ENCODE assay signal across 17 cellular contexts in the genomic region with DNA sequence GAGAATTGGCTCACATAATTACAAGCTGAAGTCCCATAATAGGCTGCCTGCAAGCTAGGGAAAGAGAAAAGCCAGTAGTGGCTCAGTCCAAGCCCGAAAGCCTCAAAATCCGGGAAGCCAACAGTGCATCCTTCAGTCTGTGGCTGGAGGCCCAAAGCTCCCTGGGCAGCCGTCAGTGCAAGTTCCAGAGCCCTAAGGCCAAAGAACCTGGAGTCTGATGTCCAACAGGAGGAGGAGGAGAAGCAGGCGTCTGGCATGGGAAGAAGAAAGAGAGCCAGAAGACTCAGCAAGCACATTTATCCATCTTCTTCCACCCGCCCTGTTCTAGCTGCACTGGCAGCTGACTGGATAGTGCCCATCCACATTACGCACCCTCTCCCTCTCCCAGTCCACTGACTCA.
DNase-seq lines count a peak whose midpoint lies in the region; ATAC-seq and TF ChIP-seq lines count a peak whose summit lies in the region.
"Had no signal": no experiment of that assay in that cellular context is flagged by ENCODE, and none has a peak within 500 bp of the region (broad histone marks: within the 10 kb centered on the region; RNA-seq: fewer than 3 reads in every experiment).

No MANE protein-coding gene starts in this region.

- TF ChIP-seq CTCF in sigmoid colon (IDR thresholded peaks at IDR 0.05) (no peak), thyroid gland (IDR thresholded peaks at IDR 0.05) (no peak)

- no peak for TF ChIP-seq EP300 in sigmoid colon (IDR thresholded peaks at IDR 0.05)

- ATAC-seq in Right ventricle myocardium inferior: peak; percentile 45

- WGBS in sigmoid colon, 2 donors: 73 to 78% methylated on average over 6 of the region's 6 CpGs
- WGBS in thyroid gland, 2 donors: 70 to 84% methylated on average over 6 of the region's 6 CpGs

- no peak overlapping the region for H3K4me3 ChIP-seq in sigmoid colon
- no peak overlapping the region for H3K4me3 ChIP-seq in thyroid gland (replicated peaks in 1 of 3)
- H3K4me3 ChIP-seq: PC-9 had no signal

- H3K27me3 ChIP-seq in sigmoid colon (no peaks in the 10 kb centered on the region), thyroid gland (no peaks in the 10 kb centered on the region)

- DNase-seq in Right ventricle myocardium inferior (ENCODE audit: missing footprints): no peak
- DNase-seq in cardiac septum (ENCODE audit: low spot score): no peak
- peak; percentile 18 for DNase-seq in medulla oblongata (ENCODE audit: extremely low spot score)
- DNase-seq in sigmoid colon: peak; percentile 83
- DNase-seq in stimulated activated CD8-positive, alpha-beta memory T cell treated with anti-CD3 and anti-CD28 coated beads, Interleukin-4, amount 100 ng/mL, for 48 hours: no peak
- DNase-seq in NCI-H2081 (lab: John Stamatoyannopoulos, UW): no peak
- no peak for DNase-seq in cerebellum (ENCODE audit: low spot score)
- DNase-seq in thyroid gland: no peak
- DNase-seq: 8988T, DMS153, H7, NCI-H1092 treated with DMSO at 0.1 percent for 48 hours, NCI-H1694, NCI-H446 treated with DMSO at 0.1 percent for 48 hours, NCI-H774, PC-9 had no signal

- no peaks in the 10 kb centered on the region for H3K9me3 ChIP-seq in sigmoid colon
- H3K9me3 ChIP-seq in thyroid gland: no peaks in the 10 kb centered on the region

- peaks cover 0 to 53% (median 36%) of the 10 kb centered on the region in 4 donors for H3K4me1 ChIP-seq in sigmoid colon
- H3K4me1 ChIP-seq in thyroid gland: no peaks in the 10 kb centered on the region

- H3K27ac ChIP-seq in sigmoid colon (peak overlapping the region; percentile 48 to 65 (median 52)), thyroid gland (no peak overlapping the region)
- H3K27ac ChIP-seq: KMS-11, PC-9 had no signal

- H3K36me3 ChIP-seq in sigmoid colon: no peaks in the 10 kb centered on the region
- H3K36me3 ChIP-seq in thyroid gland: no peaks in the 10 kb centered on the region

- intact Hi-C loops in Right ventricle myocardium inferior (cut with DNase I): loop anchor here (10.0 kb wide), 1 partner anchor 211 kb away; the partner anchor contains the start of gene GAS1
- intact Hi-C loops in cardiac septum (cut with DNase I): no loop called here
- intact Hi-C loops in sigmoid colon (cut with DNase I): loop anchor here (10.0 kb wide), 2 partner anchors 211 to 229 kb away; partner anchors contain the start of gene GAS1
- intact Hi-C loops in thyroid gland (cut with DNase I): no loop called here

- no peak for TF ChIP-seq POLR2A in sigmoid colon (IDR thresholded peaks at IDR 0.05)
- TF ChIP-seq POLR2A in thyroid gland (IDR thresholded peaks at IDR 0.05): no peak

Comparison
In these comparisons a context has a peak if more than half of its experiments do, and no peak if none do; other contexts are left out.
1. intact Hi-C loops: an anchor here in Right ventricle myocardium inferior (10.0 kb wide) and sigmoid colon (10.0 kb wide); none called in cardiac septum and thyroid gland.
2. DNase-seq: peak in medulla oblongata (single experiment) and sigmoid colon (single experiment); none in Right ventricle myocardium inferior (single experiment), cardiac septum (single experiment), stimulated activated CD8-positive, alpha-beta memory T cell treated with anti-CD3 and anti-CD28 coated beads, Interleukin-4, amount 100 ng/mL, for 48 hours (single experiment), NCI-H2081 (0 of 2), cerebellum (single experiment) and thyroid gland (0 of 2).
3. H3K27ac ChIP-seq: peak in sigmoid colon (4 of 4); none in thyroid gland (0 of 3).